ENCODE assay signal across 8 cellular contexts in genomic region chr14:35046048-35046750, GRCh38. TPM values are rescaled to one million over a fixed set of nuclear protein-coding genes. Genes with fewer than 3 reads are reported as not detected.
DNase-seq lines count a peak whose midpoint lies in the region; ATAC-seq, FAIRE-seq and TF ChIP-seq lines count a peak whose summit lies in the region.

Gene FAM177A1 (plus strand): TSS chr14:35046272. CDS start chr14:35046464, 192 bp downstream.

- ATAC-seq in HG02840 (IDR thresholded peaks at IDR 0.05; ENCODE audit: low FRiP score, unreplicated experiment) (peak; percentile 94), Right ventricle myocardium superior (ENCODE audit: poor library complexity) (peak; percentile 99), pancreas (peak; percentile 96 to 99 (median 96))
- ATAC-seq in activated naive CD8-positive, alpha-beta T cell treated with anti-CD3 and anti-CD28 coated beads, Interleukin-2, amount 50 U/mL, for 24 hours, result peak; percentile 98

- no peaks in the 10 kb centered on the region for H3K36me3 ChIP-seq in pancreas
- no peaks in the 10 kb centered on the region for H3K36me3 ChIP-seq in thyroid gland

- no peaks in the 10 kb centered on the region for H3K9me3 Mint-ChIP-seq in activated naive CD8-positive, alpha-beta T cell treated with anti-CD3 and anti-CD28 coated beads, Interleukin-2, amount 50 U/mL, for 24 hours

- peak within 1 kb of the TSS; percentile 90 to 98 (median 96) for H3K27ac ChIP-seq in pancreas
- H3K27ac ChIP-seq in thyroid gland, result peak within 1 kb of the TSS; percentile 91 to 97 (median 96)

- DNase-seq in GM12892 (ENCODE audit: insufficient read length), result peak; percentile 89
- peak; percentile 96 for DNase-seq in NCI-H1436 (lab: John Stamatoyannopoulos, UW)
- peak; percentile 96 for DNase-seq in SW480 (ENCODE audit: low spot score)
- DNase-seq in activated naive CD8-positive, alpha-beta T cell treated with anti-CD3 and anti-CD28 coated beads, Interleukin-2, amount 50 U/mL, for 24 hours, result peak; percentile 98
- DNase-seq in Right ventricle myocardium superior, result peak; percentile 99
- peak; percentile 98 to 99 (median 99) for DNase-seq in pancreas
- peak; percentile 98 to 99 for DNase-seq in thyroid gland

- H3K4me1 ChIP-seq in pancreas (peaks cover 0 to 19% (median 5%) of the 10 kb centered on the region in 3 donors), thyroid gland (peaks cover 18 to 26% of the 10 kb centered on the region in 2 donors)

- peaks cover 36% of the 10 kb centered on the region for H3K4me1 Mint-ChIP-seq in activated naive CD8-positive, alpha-beta T cell treated with anti-CD3 and anti-CD28 coated beads, Interleukin-2, amount 50 U/mL, for 24 hours

- TF ChIP-seq CTCF in pancreas (IDR thresholded peaks at IDR 0.05), result no peak
- peak in 1 of 6 experiments; percentile 19 for TF ChIP-seq CTCF in thyroid gland (IDR thresholded peaks at IDR 0.05)

- H3K27me3 Mint-ChIP-seq in activated naive CD8-positive, alpha-beta T cell treated with anti-CD3 and anti-CD28 coated beads, Interleukin-2, amount 50 U/mL, for 24 hours, result no peaks in the 10 kb centered on the region

- TF ChIP-seq POLR2A in GM12892 (IDR thresholded peaks at IDR 0.05; ENCODE audit: low read depth, low read length), result peak; percentile 91
- peak; percentile 92 to 98 for TF ChIP-seq POLR2A in thyroid gland (IDR thresholded peaks at IDR 0.05)

- H3K27me3 ChIP-seq in pancreas (no peaks in the 10 kb centered on the region), thyroid gland (no peaks in the 10 kb centered on the region)

- WGBS in pancreas, 2 donors, result 0% methylated on average over 66 to 77 of the region's 77 CpGs
- WGBS in thyroid gland, 2 donors, result 1 to 2% methylated on average over 10 to 37 of the region's 77 CpGs

- H3K27ac Mint-ChIP-seq in activated naive CD8-positive, alpha-beta T cell treated with anti-CD3 and anti-CD28 coated beads, Interleukin-2, amount 50 U/mL, for 24 hours, result peak within 1 kb of the TSS; percentile 96

- FAIRE-seq in GM12892 (lab: Jason Lieb, UNC) (peak; percentile 98), pancreas (lab: Jason Lieb, UNC) (no peak)

- H3K9me3 ChIP-seq in pancreas (no peaks in the 10 kb centered on the region), thyroid gland (no peaks in the 10 kb centered on the region)

- H3K4me3 ChIP-seq in pancreas (peak within 1 kb of the TSS; percentile 62 to 91 (median 88)), thyroid gland (replicated peaks in 1 of 3) (peak within 1 kb of the TSS; percentile 62 to 92 (median 80))

- intact Hi-C loops in Right ventricle myocardium superior (cut with DNase I), result no loop called here
- intact Hi-C loops in pancreas (cut with DNase I), result no loop called here
- intact Hi-C loops in thyroid gland (cut with DNase I), result no loop called here

- peak within 1 kb of the TSS; percentile 92 for H3K4me3 Mint-ChIP-seq in activated naive CD8-positive, alpha-beta T cell treated with anti-CD3 and anti-CD28 coated beads, Interleukin-2, amount 50 U/mL, for 24 hours

- peaks cover 4% of the 10 kb centered on the region for H3K36me3 Mint-ChIP-seq in activated naive CD8-positive, alpha-beta T cell treated with anti-CD3 and anti-CD28 coated beads, Interleukin-2, amount 50 U/mL, for 24 hours (ENCODE audit: low read depth)

RNA-seq across cellular contexts. Expression of gene FAM177A1, which starts in this region (rescaled TPM):
- polyA plus RNA-seq in GM12892 (2012; ENCODE audit: missing spikeins), result 23.7 TPM
- total RNA-seq in Right ventricle myocardium superior (52.8 TPM), pancreas (10 to 100 TPM; 21.3 to 32.9 (median 31.9) TPM), thyroid gland (10 to 100 TPM; 36.2 to 55.6 (median 47.2) TPM)
- polyA plus RNA-seq in pancreas, result 10 to 100 TPM; 31.7 to 32.3 TPM

Comparison
In these comparisons a context has a peak if more than half of its experiments do, and no peak if none do; other contexts are left out.
1. Peak in every context shown above with its lines: DNase-seq, ATAC-seq, H3K4me3 ChIP-seq and H3K27ac ChIP-seq.